In the genomic region with DNA sequence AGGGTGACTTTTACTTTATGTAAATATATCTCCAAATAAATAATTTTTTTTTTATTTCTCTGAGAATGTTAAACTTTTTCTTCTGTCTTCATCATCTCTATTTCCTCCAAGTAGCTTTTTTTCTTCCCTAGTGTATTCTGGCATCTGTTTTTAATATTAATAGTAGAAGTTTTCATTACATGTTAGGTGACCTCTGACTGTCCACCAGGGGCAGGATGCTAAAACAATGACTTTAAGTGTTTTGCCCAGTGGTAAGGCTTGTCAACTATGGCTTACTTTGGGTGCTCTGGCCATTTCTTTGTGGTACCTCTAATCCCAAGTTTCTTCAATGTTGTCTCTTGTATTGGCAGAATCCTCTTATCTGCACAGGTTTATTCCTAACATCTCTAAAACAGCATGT, we compare ENCODE assay signal across 14 cellular contexts.
DNase-seq lines count a peak whose midpoint lies in the region; ATAC-seq, FAIRE-seq and TF ChIP-seq lines count a peak whose summit lies in the region.
"Had no signal": no experiment of that assay in that cellular context is flagged by ENCODE, and none has a peak within 500 bp of the region (broad histone marks: within the 10 kb centered on the region; RNA-seq: fewer than 3 reads in every experiment).

No MANE protein-coding gene starts in this region.

- H3K4me3 ChIP-seq in A549 (no peak overlapping the region), GM06990 (replicated peaks; ENCODE audit: low read depth, low read length) (no peak overlapping the region), fibroblast of lung (replicated peaks in 1 of 4; ENCODE audit: control extremely low read depth in 1 of 4, insufficient read depth in 1 of 4, low read depth in 3 of 4, low read length in 4 of 4) (no peak overlapping the region)
- H3K4me3 ChIP-seq: dorsolateral prefrontal cortex, tibial nerve had no signal

- no peak overlapping the region for H3K4me2 ChIP-seq in A549
- H3K4me2 ChIP-seq in fibroblast of lung (ENCODE audit: extremely low read depth, insufficient read depth, low read length), result no peak overlapping the region

- H3K9me3 ChIP-seq in A549 (no peaks in the 10 kb centered on the region), fibroblast of lung (ENCODE audit: control insufficient read depth, insufficient read depth, low read depth, low read length) (no peaks in the 10 kb centered on the region)
- H3K9me3 ChIP-seq: tibial nerve had no signal

- POLR2A ChIA-PET in A549 (lab: Yijun Ruan, JAX), result no interaction called here
- POLR2A ChIA-PET in RWPE1 (lab: Yijun Ruan, JAX; ENCODE audit: low non-redundant PET), result no interaction called here

- peak; percentile 19 to 24 for DNase-seq in A549 (ENCODE audit: low read depth in 1 of 2, low spot score in 1 of 2)
- no peak for DNase-seq in GM06990 (ENCODE audit: extremely low read depth, insufficient read length)
- no peak for DNase-seq in RWPE1 (ENCODE audit: low spot score)
- DNase-seq in fibroblast of lung (ENCODE audit: low read depth in 2 of 2), result peak in 1 of 2 donors; percentile 15
- DNase-seq in T-helper 9 cell, result no peak
- no peak for DNase-seq in NCI-H226
- DNase-seq: activated naive CD8-positive, alpha-beta T cell treated with anti-CD3 and anti-CD28 coated beads for 36 hours; dorsolateral prefrontal cortex; NCI-H1694; NK-92 treated with Interleukin-12 subunit alpha and Interleukin-12 subunit beta, amount 100 ng/mL, for 24 hours; T-helper 17 cell had no signal

- no peak for TF ChIP-seq EP300 in A549 (IDR thresholded peaks at IDR 0.05)

- H3K4me1 ChIP-seq in A549 (no peaks in the 10 kb centered on the region), fibroblast of lung (ENCODE audit: control insufficient read depth, extremely low read depth, insufficient read depth, low read length) (no peaks in the 10 kb centered on the region)
- H3K4me1 ChIP-seq: tibial nerve had no signal

- ATAC-seq in A549 (peak; percentile 68 to 82; a peak in 4 of 6 replicates), HG03565 (IDR thresholded peaks at IDR 0.05; ENCODE audit: unreplicated experiment) (no peak), HG03097 (IDR thresholded peaks at IDR 0.05; ENCODE audit: low FRiP score, unreplicated experiment) (no peak)
- ATAC-seq: T-helper 17 cell had no signal

- H3K27me3 ChIP-seq in GM06990 (replicated peaks; ENCODE audit: control insufficient read depth, insufficient read depth, low read length) (no peaks in the 10 kb centered on the region), fibroblast of lung (ENCODE audit: control insufficient read depth, insufficient read depth, low read length) (no peaks in the 10 kb centered on the region)
- H3K27me3 ChIP-seq: dorsolateral prefrontal cortex, tibial nerve had no signal

- peak; percentile 30; the same call in 2 of the 3 replicates for TF ChIP-seq CTCF in A549 (IDR thresholded peaks at IDR 0.05)
- peak; percentile 20 for TF ChIP-seq CTCF in GM06990 (IDR thresholded peaks at IDR 0.05; ENCODE audit: insufficient read depth, low read length, poor library complexity, severe bottlenecking)
- TF ChIP-seq CTCF in RWPE1 (conservative IDR thresholded peaks at IDR 0.05; ENCODE audit: low read depth), result 0 out of 2 replicates have a peak, but pooled peaks have one; percentile 21
- TF ChIP-seq CTCF in fibroblast of lung (conservative IDR thresholded peaks at IDR 0.05 in 1 of 2, IDR thresholded peaks at IDR 0.05 in 1 of 2; ENCODE audit: low read depth in 1 of 2, low read length in 2 of 2), result peak; percentile 19 to 41

- H3K79me2 ChIP-seq in fibroblast of lung (ENCODE audit: control insufficient read depth, insufficient read depth, low read length), result no peaks in the 10 kb centered on the region

- H2AFZ ChIP-seq in fibroblast of lung (ENCODE audit: low read length), result no peak overlapping the region

- CTCF ChIA-PET in A549 (lab: Yijun Ruan, JAX) (interaction anchor here (1.0 to 1.9 kb wide), 4 partner anchors 11 to 502 kb away, joined by 3 to 7 read pairs (median 4); no protein-coding TSS in a partner anchor), RWPE1 (lab: Yijun Ruan, JAX) (interaction anchor here (1.3 kb wide), 1 partner anchor 44 kb away, joined by 3 read pairs; no protein-coding TSS in a partner anchor)

- no peak for TF ChIP-seq POLR2A in A549 (IDR thresholded peaks at IDR 0.05; ENCODE audit: low read length)

- no peak for TF ChIP-seq RAD21 in A549 (conservative IDR thresholded peaks at IDR 0.05 in 1 of 2, IDR thresholded peaks at IDR 0.05 in 1 of 2)

- H3K36me3 ChIP-seq in GM06990 (ENCODE audit: control insufficient read depth, insufficient read depth, low read length) (no peaks in the 10 kb centered on the region), fibroblast of lung (ENCODE audit: control insufficient read depth, insufficient read depth, low read length) (no peaks in the 10 kb centered on the region)

- no peak overlapping the region for H3K27ac ChIP-seq in A549
- H3K27ac ChIP-seq in RWPE1, result no peak overlapping the region
- no peak overlapping the region for H3K27ac ChIP-seq in fibroblast of lung (ENCODE audit: insufficient read depth, low read length)
- H3K27ac ChIP-seq: dorsolateral prefrontal cortex, tibial nerve had no signal

- no peak for FAIRE-seq in A549 (lab: Jason Lieb, UNC)

- H4K20me1 ChIP-seq in fibroblast of lung (ENCODE audit: control insufficient read depth, extremely low read depth, insufficient read depth, low read length), result no peaks in the 10 kb centered on the region

- no peak overlapping the region for H3K9ac ChIP-seq in fibroblast of lung (ENCODE audit: insufficient read depth, low read length)

TF ChIP-seq in A549, 52 proteins besides CTCF, POLR2A, EP300 and RAD21:
- TF ChIP-seq ZNF302 (CRISPR knock-in tag; IDR thresholded peaks at IDR 0.05) (no peak), RARB (CRISPR knock-in tag; IDR thresholded peaks at IDR 0.05) (no peak), ESRRA (IDR thresholded peaks at IDR 0.05; ENCODE audit: borderline replicate concordance, low read length) (no peak), ZFP36 (IDR thresholded peaks at IDR 0.05; ENCODE audit: borderline replicate concordance, partially characterized antibody) (no peak), MAFK (IDR thresholded peaks at IDR 0.05; ENCODE audit: partially characterized antibody) (no peak), SREBF2 (IDR thresholded peaks at IDR 0.05) (no peak)

Comparison
In these comparisons a context has a peak if more than half of its experiments do, and no peak if none do; other contexts are left out.
1. ATAC-seq: peak in A549 (2 of 2); none in HG03565 (single experiment) and HG03097 (single experiment).
2. DNase-seq: peak in A549 (2 of 2); none in GM06990 (single experiment), RWPE1 (single experiment), T-helper 9 cell (single experiment) and NCI-H226 (single experiment).
3. Peak in every context shown above with its lines, with median percentiles within 50 percentile points of each other: CTCF ChIP-seq.